Comparison of ENCODE assay signal across 1 cellular context in the genomic region with DNA sequence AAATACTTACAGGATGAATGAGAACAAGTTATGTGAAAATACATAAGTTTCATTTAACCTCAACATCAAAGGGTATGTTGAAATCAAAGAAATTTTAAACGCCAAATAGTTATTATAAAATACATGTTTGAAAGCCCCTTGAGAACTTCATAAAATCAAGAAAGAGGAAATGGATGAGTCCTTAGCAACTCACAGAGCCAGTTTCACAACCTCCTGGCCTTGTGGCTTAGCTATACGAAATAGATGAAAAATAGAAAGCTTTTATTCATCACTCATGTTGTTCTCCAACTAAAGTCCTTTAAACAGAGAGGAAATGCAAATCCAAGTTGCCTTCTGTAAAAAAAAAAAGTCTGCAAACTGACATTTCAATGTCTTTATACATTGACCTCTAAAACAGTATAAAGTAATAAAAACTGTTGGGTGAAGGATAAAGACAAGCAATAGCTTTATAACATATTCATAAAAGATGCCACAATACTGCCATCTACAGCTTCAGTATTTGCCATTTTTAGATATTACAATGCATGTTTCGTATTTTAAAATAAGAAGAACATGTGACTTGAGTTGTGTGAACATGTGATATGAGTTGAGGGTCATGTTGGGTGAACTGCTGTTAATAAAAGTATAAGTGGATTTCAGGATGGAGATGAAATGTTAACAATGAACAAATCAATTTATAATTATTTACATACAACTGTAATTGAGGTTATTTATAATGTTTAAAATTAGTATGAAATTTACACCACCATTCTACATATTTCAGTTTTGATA.
TF ChIP-seq lines count a peak whose summit lies in the region.

No MANE protein-coding gene starts in this region.

TF ChIP-seq in HepG2, 621 proteins besides CTCF, POLR2A, EP300 and RAD21 (continued from another document):
- TF ChIP-seq, protein P1, sequence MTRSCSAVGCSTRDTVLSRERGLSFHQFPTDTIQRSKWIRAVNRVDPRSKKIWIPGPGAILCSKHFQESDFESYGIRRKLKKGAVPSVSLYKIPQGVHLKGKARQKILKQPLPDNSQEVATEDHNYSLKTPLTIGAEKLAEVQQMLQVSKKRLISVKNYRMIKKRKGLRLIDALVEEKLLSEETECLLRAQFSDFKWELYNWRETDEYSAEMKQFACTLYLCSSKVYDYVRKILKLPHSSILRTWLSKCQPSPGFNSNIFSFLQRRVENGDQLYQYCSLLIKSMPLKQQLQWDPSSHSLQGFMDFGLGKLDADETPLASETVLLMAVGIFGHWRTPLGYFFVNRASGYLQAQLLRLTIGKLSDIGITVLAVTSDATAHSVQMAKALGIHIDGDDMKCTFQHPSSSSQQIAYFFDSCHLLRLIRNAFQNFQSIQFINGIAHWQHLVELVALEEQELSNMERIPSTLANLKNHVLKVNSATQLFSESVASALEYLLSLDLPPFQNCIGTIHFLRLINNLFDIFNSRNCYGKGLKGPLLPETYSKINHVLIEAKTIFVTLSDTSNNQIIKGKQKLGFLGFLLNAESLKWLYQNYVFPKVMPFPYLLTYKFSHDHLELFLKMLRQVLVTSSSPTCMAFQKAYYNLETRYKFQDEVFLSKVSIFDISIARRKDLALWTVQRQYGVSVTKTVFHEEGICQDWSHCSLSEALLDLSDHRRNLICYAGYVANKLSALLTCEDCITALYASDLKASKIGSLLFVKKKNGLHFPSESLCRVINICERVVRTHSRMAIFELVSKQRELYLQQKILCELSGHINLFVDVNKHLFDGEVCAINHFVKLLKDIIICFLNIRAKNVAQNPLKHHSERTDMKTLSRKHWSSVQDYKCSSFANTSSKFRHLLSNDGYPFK (CRISPR knock-in tag; IDR thresholded peaks at IDR 0.05; ENCODE audit: borderline replicate concordance), result no peak
- TF ChIP-seq, protein P2, sequence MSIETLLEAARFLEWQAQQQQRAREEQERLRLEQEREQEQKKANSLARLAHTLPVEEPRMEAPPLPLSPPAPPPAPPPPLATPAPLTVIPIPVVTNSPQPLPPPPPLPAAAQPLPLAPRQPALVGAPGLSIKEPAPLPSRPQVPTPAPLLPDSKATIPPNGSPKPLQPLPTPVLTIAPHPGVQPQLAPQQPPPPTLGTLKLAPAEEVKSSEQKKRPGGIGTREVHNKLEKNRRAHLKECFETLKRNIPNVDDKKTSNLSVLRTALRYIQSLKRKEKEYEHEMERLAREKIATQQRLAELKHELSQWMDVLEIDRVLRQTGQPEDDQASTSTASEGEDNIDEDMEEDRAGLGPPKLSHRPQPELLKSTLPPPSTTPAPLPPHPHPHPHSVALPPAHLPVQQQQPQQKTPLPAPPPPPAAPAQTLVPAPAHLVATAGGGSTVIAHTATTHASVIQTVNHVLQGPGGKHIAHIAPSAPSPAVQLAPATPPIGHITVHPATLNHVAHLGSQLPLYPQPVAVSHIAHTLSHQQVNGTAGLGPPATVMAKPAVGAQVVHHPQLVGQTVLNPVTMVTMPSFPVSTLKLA (IDR thresholded peaks at IDR 0.05), result peak; percentile 69
